2 cellular contexts compared by ENCODE assay signal in genomic region chr1:206676499-206676898, GRCh38.
TF ChIP-seq lines count a peak whose summit lies in the region.

No MANE protein-coding gene starts in this region.

TF ChIP-seq in GM12891, 5 proteins besides CTCF, POLR2A, EP300 and RAD21:
- no peak for TF ChIP-seq TAF1 (IDR thresholded peaks at IDR 0.05; ENCODE audit: low read depth, low read length)
- peak; percentile 18; the same call in 1 of the 2 replicates for TF ChIP-seq SPI1 (IDR thresholded peaks at IDR 0.05; ENCODE audit: low read depth, low read length)
- TF ChIP-seq POU2F2 (IDR thresholded peaks at IDR 0.05; ENCODE audit: low read depth, low read length): no peak
- TF ChIP-seq PAX5 (IDR thresholded peaks at IDR 0.05; ENCODE audit: insufficient read depth, low read length, severe bottlenecking): no peak
- TF ChIP-seq POLR2AphosphoS5 (IDR thresholded peaks at IDR 0.05; ENCODE audit: low read depth, low read length): no peak
TF ChIP-seq in GM12891: peak in this region for 1.

TF ChIP-seq in GM12878, 131 proteins besides CTCF, POLR2A, EP300 and RAD21:
- TF ChIP-seq EED (IDR thresholded peaks at IDR 0.05; ENCODE audit: low read depth): no peak
- no peak for TF ChIP-seq CHD1 (IDR thresholded peaks at IDR 0.05; ENCODE audit: low read depth, low read length)
- 0 out of 2 replicates have a peak, but pooled peaks have one; percentile 17 for TF ChIP-seq IKZF1 (conservative IDR thresholded peaks at IDR 0.05)
- TF ChIP-seq IKZF2 (IDR thresholded peaks at IDR 0.05): peak in 1 of 2 experiments; percentile 14; a peak in 1 of 4 replicates
- TF ChIP-seq RUNX3 (IDR thresholded peaks at IDR 0.05; ENCODE audit: low read length): peak; percentile 47
- no peak for TF ChIP-seq HDGF (IDR thresholded peaks at IDR 0.05)
